23 cellular contexts compared by ENCODE assay signal in the genomic region with DNA sequence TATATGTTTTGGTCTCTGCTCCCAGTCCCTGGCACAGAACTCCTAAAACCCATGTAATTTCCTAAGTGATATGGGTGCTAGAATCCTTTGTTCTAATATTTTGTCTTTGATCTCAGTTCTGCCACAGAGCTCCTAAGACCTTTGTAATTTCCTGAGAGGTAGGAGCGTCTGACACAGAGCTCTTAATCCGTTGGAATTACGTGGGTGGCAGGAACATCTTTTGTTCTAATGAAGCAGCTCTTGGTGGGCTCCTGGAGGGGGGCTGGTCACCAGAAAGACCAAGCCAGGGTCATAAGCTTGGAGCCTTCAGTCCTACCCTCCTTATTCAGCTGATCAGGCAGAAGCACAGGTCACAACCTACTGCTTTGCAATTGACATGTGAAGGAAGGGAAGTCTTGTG.
DNase-seq lines count a peak whose midpoint lies in the region; ATAC-seq, FAIRE-seq and TF ChIP-seq lines count a peak whose summit lies in the region.
"Had no signal": no experiment of that assay in that cellular context is flagged by ENCODE, and none has a peak within 500 bp of the region (broad histone marks: within the 10 kb centered on the region; RNA-seq: fewer than 3 reads in every experiment).

No MANE protein-coding gene starts in this region.

- no peaks in the 10 kb centered on the region for H3K9me3 Mint-ChIP-seq in HFFc6
- H3K9me3 Mint-ChIP-seq in osteocyte (ENCODE audit: unreplicated experiment): peaks cover 3% of the 10 kb centered on the region
- peaks cover 0 to 3% (median 0%) of the 10 kb centered on the region in 9 donors for H3K9me3 Mint-ChIP-seq in naive thymus-derived CD8-positive, alpha-beta T cell

- H3K4me3 Mint-ChIP-seq in HFFc6 (no peak overlapping the region), osteocyte (ENCODE audit: unreplicated experiment) (no peak overlapping the region)
- no peak overlapping the region for H3K4me3 Mint-ChIP-seq in naive thymus-derived CD8-positive, alpha-beta T cell
- H3K4me3 Mint-ChIP-seq: B cell, CD14-positive monocyte had no signal

- H3K27ac Mint-ChIP-seq in HFFc6 (peak overlapping the region; percentile 64), osteocyte (ENCODE audit: unreplicated experiment) (peak overlapping the region; percentile 47)
- H3K27ac Mint-ChIP-seq in naive thymus-derived CD8-positive, alpha-beta T cell: no peak overlapping the region
- H3K27ac Mint-ChIP-seq: B cell, CD14-positive monocyte had no signal

- H3K27me3 Mint-ChIP-seq in HFFc6 (ENCODE audit: insufficient read depth) (no peaks in the 10 kb centered on the region), osteocyte (ENCODE audit: unreplicated experiment) (no peaks in the 10 kb centered on the region)
- peaks cover 0 to 12% (median 0%) of the 10 kb centered on the region in 5 donors for H3K27me3 Mint-ChIP-seq in naive thymus-derived CD8-positive, alpha-beta T cell

- POLR2A ChIA-PET in naive thymus-derived CD8-positive, alpha-beta T cell (lab: Charles Lee): no interaction called here

- H3K4me1 Mint-ChIP-seq in HFFc6 (ENCODE audit: low read depth) (peaks cover 77% of the 10 kb centered on the region), osteocyte (ENCODE audit: unreplicated experiment) (peaks cover 33% of the 10 kb centered on the region)
- no peaks in the 10 kb centered on the region for H3K4me1 Mint-ChIP-seq in naive thymus-derived CD8-positive, alpha-beta T cell
- H3K4me1 Mint-ChIP-seq: B cell, CD14-positive monocyte had no signal

- TF ChIP-seq CTCF in HFFc6 (IDR thresholded peaks at IDR 0.05): no peak
- TF ChIP-seq CTCF in osteocyte (IDR thresholded peaks at IDR 0.05): no peak

- no peak for DNase-seq in HFFc6
- DNase-seq in NCI-H82 treated with DMSO at 0.1 percent for 48 hours (lab: John Stamatoyannopoulos, UW; ENCODE audit: unreplicated experiment): peak; percentile 43
- peak; percentile 4 for DNase-seq in dermis blood vessel endothelial cell
- no peak for DNase-seq in osteocyte (ENCODE audit: extremely low spot score, unreplicated experiment)
- DNase-seq in T1000 (lab: John Stamatoyannopoulos, UW): no peak
- no peak for DNase-seq in urothelium cell line (ENCODE audit: low spot score)
- DNase-seq in naive thymus-derived CD8-positive, alpha-beta T cell: no peak
- DNase-seq: DMS53, EL, Karpas-422, NCI-H1694 treated with DMSO at 0.1 percent for 48 hours, NCI-H2081 treated with DMSO at 0.1 percent for 48 hours, NCI-H226, NCI-H510A treated with DMSO at 0.1 percent for 48 hours, NCI-H748 treated with DMSO at 0.1 percent for 48 hours, Peyer's patch had no signal

- no peak for ATAC-seq in naive thymus-derived CD8-positive, alpha-beta T cell
- ATAC-seq: A549, HCT116 had no signal

- FAIRE-seq in urothelium cell line (lab: Jason Lieb, UNC): no peak
- FAIRE-seq: D721Med, GM19239, H1 had no signal

- H3K36me3 Mint-ChIP-seq in HFFc6 (ENCODE audit: low read depth) (peaks cover 4% of the 10 kb centered on the region), osteocyte (ENCODE audit: unreplicated experiment) (no peaks in the 10 kb centered on the region)
- no peaks in the 10 kb centered on the region for H3K36me3 Mint-ChIP-seq in naive thymus-derived CD8-positive, alpha-beta T cell
- H3K36me3 Mint-ChIP-seq: CD14-positive monocyte had no signal

Comparison
In these comparisons a context has a peak if more than half of its experiments do, and no peak if none do; other contexts are left out.
1. DNase-seq: peak in NCI-H82 treated with DMSO at 0.1 percent for 48 hours (single experiment) and dermis blood vessel endothelial cell (single experiment); none in HFFc6 (single experiment), osteocyte (single experiment), T1000 (single experiment), urothelium cell line (single experiment) and naive thymus-derived CD8-positive, alpha-beta T cell (0 of 10).
2. H3K27ac Mint-ChIP-seq: peak in HFFc6 (single experiment) and osteocyte (single experiment); none in naive thymus-derived CD8-positive, alpha-beta T cell (0 of 10).